ENCODE assay signal across 34 cellular contexts in genomic region chr6:132423839-132424238, GRCh38.
"Had no signal": no experiment of that assay in that cellular context is flagged by ENCODE, and none has a peak within 500 bp of the region (broad histone marks: within the 10 kb centered on the region; RNA-seq: fewer than 3 reads in every experiment).

No MANE protein-coding gene starts in this region.

- H3K4me3 ChIP-seq: MG63 had no signal

- DNase-seq: Karpas-422, Kasumi-1, MG63, MM.1S, MV-4-11, NCI-H1048, NCI-H1092, NCI-H1092 treated with DMSO at 0.1 percent for 48 hours, NCI-H1105, NCI-H1105 treated with DMSO at 0.1 percent for 48 hours, NCI-H1417, NCI-H1417 treated with DMSO at 0.1 percent for 48 hours, NCI-H1436, NCI-H1436 treated with DMSO at 0.1 percent for 48 hours, NCI-H146, NCI-H1694, NCI-H1694 treated with DMSO at 0.1 percent for 48 hours, NCI-H187, NCI-H187 treated with DMSO at 0.1 percent for 48 hours, NCI-H1930, NCI-H2029, NCI-H2029 treated with DMSO at 0.1 percent for 48 hours, NCI-H2081, NCI-H2081 treated with DMSO at 0.1 percent for 48 hours, NCI-H2107, NCI-H2171, NCI-H2171 treated with DMSO at 0.1 percent for 48 hours, NCI-H2227 treated with DMSO at 0.1 percent for 48 hours, NCI-H226, NCI-H345, NCI-H446, NCI-H446 treated with DMSO at 0.1 percent for 48 hours, NCI-H510A, NCI-H510A treated with DMSO at 0.1 percent for 48 hours had no signal

- H3K36me3 ChIP-seq: MG63 had no signal
